ENCODE assay signal across 1 cellular context in the genomic region with DNA sequence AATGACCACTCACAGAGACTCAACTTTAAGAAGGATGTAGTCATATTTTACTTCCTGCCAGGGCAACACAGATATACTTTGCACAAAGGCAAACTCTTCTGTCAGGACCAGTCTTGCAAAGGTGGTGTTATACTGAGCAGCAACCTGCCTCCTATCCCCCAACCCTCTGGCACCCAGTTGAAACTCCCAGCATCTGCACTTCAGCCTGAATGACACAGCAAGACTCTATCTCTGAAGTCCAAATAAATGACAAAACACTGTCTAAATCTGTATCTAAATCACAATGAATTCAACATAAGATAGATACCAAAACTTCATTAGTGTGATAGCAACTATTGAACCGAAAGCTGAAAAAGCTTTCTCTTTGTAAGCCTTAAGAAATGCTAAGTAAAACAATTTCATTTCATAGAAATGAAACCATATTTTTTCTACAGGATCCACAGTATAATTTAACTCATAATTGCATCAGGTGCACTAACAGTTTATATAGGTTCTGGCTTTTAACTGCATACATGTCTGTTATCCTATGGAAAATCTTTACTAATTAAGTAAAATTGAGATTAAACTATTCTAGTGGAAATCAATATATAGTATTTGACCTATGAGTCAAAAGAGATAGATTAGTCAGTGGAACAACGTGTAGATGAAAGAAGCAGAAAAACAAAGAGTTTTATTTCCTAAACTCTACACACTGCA.
TF ChIP-seq lines count a peak whose summit lies in the region.

No MANE protein-coding gene starts in this region.

TF ChIP-seq in SK-N-SH treated with all-trans-retinoic acid at 6 μM for 48 hours, 23 proteins besides CTCF, POLR2A, EP300 and RAD21 (continued from another document):
- TF ChIP-seq, protein P1, sequence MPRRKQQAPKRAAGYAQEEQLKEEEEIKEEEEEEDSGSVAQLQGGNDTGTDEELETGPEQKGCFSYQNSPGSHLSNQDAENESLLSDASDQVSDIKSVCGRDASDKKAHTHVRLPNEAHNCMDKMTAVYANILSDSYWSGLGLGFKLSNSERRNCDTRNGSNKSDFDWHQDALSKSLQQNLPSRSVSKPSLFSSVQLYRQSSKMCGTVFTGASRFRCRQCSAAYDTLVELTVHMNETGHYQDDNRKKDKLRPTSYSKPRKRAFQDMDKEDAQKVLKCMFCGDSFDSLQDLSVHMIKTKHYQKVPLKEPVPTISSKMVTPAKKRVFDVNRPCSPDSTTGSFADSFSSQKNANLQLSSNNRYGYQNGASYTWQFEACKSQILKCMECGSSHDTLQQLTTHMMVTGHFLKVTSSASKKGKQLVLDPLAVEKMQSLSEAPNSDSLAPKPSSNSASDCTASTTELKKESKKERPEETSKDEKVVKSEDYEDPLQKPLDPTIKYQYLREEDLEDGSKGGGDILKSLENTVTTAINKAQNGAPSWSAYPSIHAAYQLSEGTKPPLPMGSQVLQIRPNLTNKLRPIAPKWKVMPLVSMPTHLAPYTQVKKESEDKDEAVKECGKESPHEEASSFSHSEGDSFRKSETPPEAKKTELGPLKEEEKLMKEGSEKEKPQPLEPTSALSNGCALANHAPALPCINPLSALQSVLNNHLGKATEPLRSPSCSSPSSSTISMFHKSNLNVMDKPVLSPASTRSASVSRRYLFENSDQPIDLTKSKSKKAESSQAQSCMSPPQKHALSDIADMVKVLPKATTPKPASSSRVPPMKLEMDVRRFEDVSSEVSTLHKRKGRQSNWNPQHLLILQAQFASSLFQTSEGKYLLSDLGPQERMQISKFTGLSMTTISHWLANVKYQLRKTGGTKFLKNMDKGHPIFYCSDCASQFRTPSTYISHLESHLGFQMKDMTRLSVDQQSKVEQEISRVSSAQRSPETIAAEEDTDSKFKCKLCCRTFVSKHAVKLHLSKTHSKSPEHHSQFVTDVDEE (CRISPR knock-in tag; IDR thresholded peaks at IDR 0.05), result no peak
